In the genomic region with DNA sequence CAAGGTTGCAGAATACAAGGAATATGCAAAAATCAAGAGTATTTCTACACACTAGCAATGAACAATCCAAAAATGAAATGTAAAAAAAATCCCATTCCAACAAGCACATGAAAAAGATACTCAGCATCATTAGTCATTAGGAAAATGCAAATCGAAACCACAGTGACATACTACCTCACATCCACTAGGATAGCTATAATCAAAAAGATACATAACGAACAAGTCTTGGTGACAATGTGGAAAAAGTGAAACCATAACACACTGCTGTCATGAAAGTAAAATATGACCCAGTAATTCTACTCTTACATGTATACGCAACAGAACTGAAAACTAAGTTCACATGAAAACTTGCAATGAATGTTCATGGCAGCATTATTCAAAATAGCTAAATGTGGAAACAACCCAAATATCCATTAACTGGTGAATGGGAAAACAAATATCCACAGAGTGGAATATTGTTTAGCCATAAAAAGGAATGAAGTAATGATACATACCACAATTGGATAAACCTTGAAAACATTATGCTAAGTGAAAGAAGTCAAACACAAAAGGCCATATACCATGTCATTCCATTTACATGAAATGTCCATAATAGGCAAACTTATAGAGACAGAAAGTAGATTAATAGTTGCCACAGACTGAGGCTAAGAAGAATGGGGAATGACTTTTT, we compare ENCODE assay signal across 31 cellular contexts. TPM values are rescaled to one million over a fixed set of nuclear protein-coding genes. Genes with fewer than 3 reads are reported as not detected.
DNase-seq lines count a peak whose midpoint lies in the region; ATAC-seq and TF ChIP-seq lines count a peak whose summit lies in the region.
"Had no signal": no experiment of that assay in that cellular context is flagged by ENCODE, and none has a peak within 500 bp of the region (broad histone marks: within the 10 kb centered on the region; RNA-seq: fewer than 3 reads in every experiment).

No MANE protein-coding gene starts in this region.

- no peak overlapping the region for H3K4me3 Mint-ChIP-seq in activated CD8-positive, alpha-beta memory T cell treated with anti-CD3 and anti-CD28 coated beads, Interleukin-2, amount 10 ng/mL, durations not matched to agents 7 days and 5 days
- H3K4me3 Mint-ChIP-seq in activated naive CD8-positive, alpha-beta T cell treated with anti-CD3 and anti-CD28 coated beads, Interleukin-2, amount 50 U/mL, for 24 hours, result no peak overlapping the region
- no peak overlapping the region for H3K4me3 Mint-ChIP-seq in stimulated activated naive CD8-positive, alpha-beta T cell treated with anti-CD3 and anti-CD28 coated beads, Interleukin-15, Interleukin-2, amounts not matched to agents 100 ng/mL and 50 ng/mL, for 24 hours
- H3K4me3 Mint-ChIP-seq: CD4-positive, alpha-beta T cell; central memory CD8-positive, alpha-beta T cell; effector memory CD8-positive, alpha-beta T cell; GM23338; neural progenitor cell; stimulated activated naive B cell treated with anti-CD40 and anti-IgM and Interleukin-4, amounts not matched to agents 10 μg/mL and 1 μg/mL and 100 μg/mL, for 72 hours; T-helper 1 cell treated with Interleukin-12 subunit alpha and Interleukin-12 subunit beta and Interleukin-4 antibody, amounts not matched to agents 30 μg/mL and 1 μg/mL, for 36 hours had no signal

- H3K27ac Mint-ChIP-seq in activated CD8-positive, alpha-beta memory T cell treated with anti-CD3 and anti-CD28 coated beads, Interleukin-2, amount 10 ng/mL, durations not matched to agents 7 days and 5 days, result peak overlapping the region; percentile 15
- no peak overlapping the region for H3K27ac Mint-ChIP-seq in activated naive CD8-positive, alpha-beta T cell treated with anti-CD3 and anti-CD28 coated beads, Interleukin-2, amount 50 U/mL, for 24 hours
- peak overlapping the region; percentile 26 for H3K27ac Mint-ChIP-seq in stimulated activated naive CD8-positive, alpha-beta T cell treated with anti-CD3 and anti-CD28 coated beads, Interleukin-15, Interleukin-2, amounts not matched to agents 100 ng/mL and 50 ng/mL, for 24 hours
- H3K27ac Mint-ChIP-seq: CD4-positive, alpha-beta T cell; effector memory CD8-positive, alpha-beta T cell; GM23338; neural progenitor cell; stimulated activated naive B cell treated with anti-CD40 and anti-IgM and Interleukin-4, amounts not matched to agents 10 μg/mL and 1 μg/mL and 100 μg/mL, for 72 hours; T-helper 1 cell treated with Interleukin-12 subunit alpha and Interleukin-12 subunit beta and Interleukin-4 antibody, amounts not matched to agents 30 μg/mL and 1 μg/mL, for 36 hours had no signal

- CTCF ChIA-PET in activated CD8-positive, alpha-beta memory T cell treated with anti-CD3 and anti-CD28 coated beads, Interleukin-2, amount 10 ng/mL, durations not matched to agents 7 days and 5 days (lab: Charles Lee), result no interaction called here
- CTCF ChIA-PET in HEK293 (lab: Yijun Ruan, JAX), result interaction anchor here (0.7 kb wide), 1 partner anchor 247 kb away, joined by 3 read pairs; no protein-coding TSS in a partner anchor

- H3K36me3 ChIP-seq in HEK293 (ENCODE audit: control insufficient read depth in 2 of 2, insufficient read depth in 1 of 2, low read length in 2 of 2) (no peaks in the 10 kb centered on the region; a peak in 1 of 3 replicates), heart right ventricle (peaks cover 0 to 15% (median 0%) of the 10 kb centered on the region in 9 donors)
- H3K36me3 ChIP-seq: left ventricle myocardium inferior, pancreas had no signal

- no peak overlapping the region for H3K27ac ChIP-seq in HEK293 (ENCODE audit: extremely low read depth, low read depth, low read length)
- H3K27ac ChIP-seq in heart right ventricle, result no peak overlapping the region
- H3K27ac ChIP-seq: A549, body of pancreas, KMS-11, left ventricle myocardium inferior, neural progenitor cell, pancreas, testis had no signal

- WGBS in heart right ventricle, 2 donors, result 95 to 96% methylated on average over 3 of the region's 3 CpGs

- POLR2A ChIA-PET in HEK293 (lab: Yijun Ruan, JAX), result interaction anchor here (1.0 kb wide), 1 partner anchor 149 kb away, joined by 3 read pairs; no protein-coding TSS in a partner anchor

- peaks cover 5% of the 10 kb centered on the region for H3K4me1 Mint-ChIP-seq in activated CD8-positive, alpha-beta memory T cell treated with anti-CD3 and anti-CD28 coated beads, Interleukin-2, amount 10 ng/mL, durations not matched to agents 7 days and 5 days
- H3K4me1 Mint-ChIP-seq in activated naive CD8-positive, alpha-beta T cell treated with anti-CD3 and anti-CD28 coated beads, Interleukin-2, amount 50 U/mL, for 24 hours, result peaks cover 19% of the 10 kb centered on the region
- peaks cover 19% of the 10 kb centered on the region for H3K4me1 Mint-ChIP-seq in stimulated activated naive CD8-positive, alpha-beta T cell treated with anti-CD3 and anti-CD28 coated beads, Interleukin-15, Interleukin-2, amounts not matched to agents 100 ng/mL and 50 ng/mL, for 24 hours (ENCODE audit: low read depth)
- H3K4me1 Mint-ChIP-seq: central memory CD8-positive, alpha-beta T cell; GM23338; neural progenitor cell had no signal

- no peak overlapping the region for H3K4me3 ChIP-seq in HEK293 (ENCODE audit: low read depth, low read length)
- no peak overlapping the region for H3K4me3 ChIP-seq in heart right ventricle
- H3K4me3 ChIP-seq: A549, body of pancreas, GM23338, left ventricle myocardium inferior, neural progenitor cell, pancreas, testis had no signal

- H3K36me3 Mint-ChIP-seq in activated CD8-positive, alpha-beta memory T cell treated with anti-CD3 and anti-CD28 coated beads, Interleukin-2, amount 10 ng/mL, durations not matched to agents 7 days and 5 days, result peaks cover 7% of the 10 kb centered on the region
- no peaks in the 10 kb centered on the region for H3K36me3 Mint-ChIP-seq in activated naive CD8-positive, alpha-beta T cell treated with anti-CD3 and anti-CD28 coated beads, Interleukin-2, amount 50 U/mL, for 24 hours (ENCODE audit: low read depth)
- peaks cover 4% of the 10 kb centered on the region for H3K36me3 Mint-ChIP-seq in stimulated activated naive CD8-positive, alpha-beta T cell treated with anti-CD3 and anti-CD28 coated beads, Interleukin-15, Interleukin-2, amounts not matched to agents 100 ng/mL and 50 ng/mL, for 24 hours (ENCODE audit: low read depth)

- H3K9me3 Mint-ChIP-seq in activated CD8-positive, alpha-beta memory T cell treated with anti-CD3 and anti-CD28 coated beads, Interleukin-2, amount 10 ng/mL, durations not matched to agents 7 days and 5 days (ENCODE audit: low read depth), result peaks cover 3% of the 10 kb centered on the region
- H3K9me3 Mint-ChIP-seq in activated naive CD8-positive, alpha-beta T cell treated with anti-CD3 and anti-CD28 coated beads, Interleukin-2, amount 50 U/mL, for 24 hours, result peaks cover 10% of the 10 kb centered on the region
- H3K9me3 Mint-ChIP-seq in stimulated activated naive CD8-positive, alpha-beta T cell treated with anti-CD3 and anti-CD28 coated beads, Interleukin-15, Interleukin-2, amounts not matched to agents 100 ng/mL and 50 ng/mL, for 24 hours, result peaks cover 8% of the 10 kb centered on the region
- H3K9me3 Mint-ChIP-seq: CD4-positive, alpha-beta T cell; central memory CD8-positive, alpha-beta T cell had no signal

- TF ChIP-seq CTCF in HEK293 (tag by site-specific recombination; IDR thresholded peaks at IDR 0.05) (no peak), heart right ventricle (IDR thresholded peaks at IDR 0.05) (no peak)

- peaks cover 3% of the 10 kb centered on the region for H3K27me3 Mint-ChIP-seq in activated CD8-positive, alpha-beta memory T cell treated with anti-CD3 and anti-CD28 coated beads, Interleukin-2, amount 10 ng/mL, durations not matched to agents 7 days and 5 days
- peaks cover 2% of the 10 kb centered on the region for H3K27me3 Mint-ChIP-seq in activated naive CD8-positive, alpha-beta T cell treated with anti-CD3 and anti-CD28 coated beads, Interleukin-2, amount 50 U/mL, for 24 hours
- H3K27me3 Mint-ChIP-seq in stimulated activated naive CD8-positive, alpha-beta T cell treated with anti-CD3 and anti-CD28 coated beads, Interleukin-15, Interleukin-2, amounts not matched to agents 100 ng/mL and 50 ng/mL, for 24 hours, result no peaks in the 10 kb centered on the region
- H3K27me3 Mint-ChIP-seq: CD4-positive, alpha-beta T cell; central memory CD8-positive, alpha-beta T cell; effector memory CD8-positive, alpha-beta T cell; stimulated activated naive B cell treated with anti-CD40 and anti-IgM and Interleukin-4, amounts not matched to agents 10 μg/mL and 1 μg/mL and 100 μg/mL, for 72 hours had no signal

- ATAC-seq in activated CD8-positive, alpha-beta memory T cell treated with anti-CD3 and anti-CD28 coated beads, Interleukin-2, amount 10 ng/mL, durations not matched to agents 7 days and 5 days, result no peak
- peak; percentile 77 for ATAC-seq in activated naive CD8-positive, alpha-beta T cell treated with anti-CD3 and anti-CD28 coated beads, Interleukin-2, amount 50 U/mL, for 24 hours
- ATAC-seq in heart right ventricle, result no peak
- ATAC-seq: A549; body of pancreas; effector memory CD8-positive, alpha-beta T cell; GM23338; pancreas; PC-3; Right ventricle myocardium inferior had no signal

- intact Hi-C loops in heart right ventricle (cut with DNase I), result no loop called here

- H3K9me3 ChIP-seq in HEK293 (ENCODE audit: control insufficient read depth, insufficient read depth, low read depth, low read length) (no peaks in the 10 kb centered on the region), heart right ventricle (peaks cover 0 to 10% (median 0%) of the 10 kb centered on the region in 11 donors)
- H3K9me3 ChIP-seq: A549, body of pancreas, pancreas, SK-N-SH, testis had no signal

- no peaks in the 10 kb centered on the region for H3K27me3 ChIP-seq in heart right ventricle
- H3K27me3 ChIP-seq: body of pancreas, neural progenitor cell, pancreas, testis had no signal

- H3K4me1 ChIP-seq in HEK293 (ENCODE audit: control insufficient read depth, insufficient read depth, low read length) (no peaks in the 10 kb centered on the region), heart right ventricle (peaks cover 0 to 12% (median 2%) of the 10 kb centered on the region in 9 donors)
- H3K4me1 ChIP-seq: A549, body of pancreas, neural progenitor cell, pancreas, testis had no signal

- no peak for DNase-seq in activated CD8-positive, alpha-beta memory T cell treated with anti-CD3 and anti-CD28 coated beads, Interleukin-2, amount 10 ng/mL, durations not matched to agents 7 days and 5 days
- DNase-seq in activated CD8-positive, alpha-beta memory T cell treated with anti-CD3 and anti-CD28 coated beads, Interleukin-2, amount 50 U/mL, for 48 hours, result no peak
- DNase-seq in activated naive CD8-positive, alpha-beta T cell treated with anti-CD3 and anti-CD28 coated beads, Interleukin-2, amount 50 U/mL, for 24 hours, result no peak
- DNase-seq in NCI-H1092 treated with DMSO at 0.1 percent for 48 hours (lab: John Stamatoyannopoulos, UW), result no peak
- no peak for DNase-seq in heart right ventricle
- no peak for DNase-seq in inferior parietal cortex (ENCODE audit: extremely low spot score)
- DNase-seq: activated CD4-positive, alpha-beta T cell treated with anti-CD3 and anti-CD28 coated beads, Interleukin-2, amount 50 U/mL, for 48 hours; activated gamma-delta T cell; body of pancreas; CD4-positive, alpha-beta T cell; effector memory CD8-positive, alpha-beta T cell; left ventricle myocardium inferior; NCI-H1436; NCI-H2081; NCI-H524 treated with DMSO at 0.1 percent for 48 hours; NK-92 treated with Interleukin-12 subunit alpha and Interleukin-12 subunit beta, amount 100 ng/mL, for 24 hours; pancreas; PC-3; retina; SK-N-SH; stimulated activated naive B cell treated with anti-CD40 and anti-IgM and Interleukin-4, amounts not matched to agents 10 μg/mL and 1 μg/mL and 100 μg/mL, for 72 hours; testis had no signal

RNA-seq across cellular contexts. Expression of a gene that starts 34.3 kb away (rescaled TPM):
- 1 to 10 TPM; 6.7 to 9.6 TPM for total RNA-seq in activated CD8-positive, alpha-beta memory T cell treated with anti-CD3 and anti-CD28 coated beads, Interleukin-2, amount 10 ng/mL, durations not matched to agents 7 days and 5 days
- 10 to 100 TPM; 22.9 to 54.5 (median 40.1) TPM for total RNA-seq in heart right ventricle
- 10 to 100 TPM; 15.4 to 31.6 TPM for polyA plus RNA-seq in heart right ventricle
